8 cellular contexts compared by ENCODE assay signal in the genomic region with DNA sequence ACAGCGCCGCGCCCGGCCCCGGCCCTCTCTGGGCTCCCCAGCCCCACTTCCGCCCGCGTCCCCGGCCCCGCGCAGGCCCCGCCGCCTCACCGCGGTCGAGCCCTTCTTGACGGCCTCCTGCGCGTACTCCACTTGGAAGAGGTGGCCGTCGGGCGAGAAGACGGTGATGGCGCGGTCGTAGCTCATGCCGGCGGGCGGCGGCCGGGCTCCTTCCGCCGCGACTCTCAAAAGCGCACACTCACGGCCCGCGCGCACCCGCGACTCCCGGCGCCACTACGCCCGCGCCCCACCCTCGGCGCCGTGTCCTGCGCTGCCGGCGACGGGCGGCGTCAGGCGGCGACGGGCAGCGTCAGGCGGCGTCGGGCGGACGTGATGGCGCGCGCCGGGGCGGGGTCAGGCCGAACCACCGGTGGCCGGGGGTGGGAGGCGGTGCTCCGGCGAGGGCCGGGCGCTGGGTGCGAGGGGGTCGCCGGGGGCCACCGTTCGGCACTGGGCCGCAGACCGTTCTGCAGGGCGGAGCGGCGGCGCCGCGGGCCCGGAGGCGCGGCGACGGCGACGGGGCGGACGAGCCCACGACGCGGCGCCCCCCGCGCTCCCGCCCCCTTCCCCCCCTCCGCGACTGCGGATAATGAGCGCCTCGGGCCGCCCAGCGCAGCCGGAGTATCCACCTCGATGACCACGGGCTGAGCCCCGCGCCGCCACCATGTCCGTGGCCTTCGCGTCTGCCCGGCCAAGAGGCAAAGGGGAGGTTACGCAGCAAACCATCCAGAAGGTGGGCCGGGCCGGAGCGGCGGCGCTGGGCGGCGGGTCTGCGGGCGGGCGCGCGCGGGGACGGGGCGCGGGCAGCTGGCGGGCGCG. TPM values are rescaled to one million over a fixed set of nuclear protein-coding genes. Genes with fewer than 3 reads are reported as not detected.
DNase-seq lines count a peak whose midpoint lies in the region; ATAC-seq and TF ChIP-seq lines count a peak whose summit lies in the region.

PSMA7 (minus strand) TSS at position 277 of the 858 bp plus-strand sequence; CDS start at position 186, 91 bp downstream.
SS18L1 (plus strand) TSS at position 652 of the 858 bp plus-strand sequence; CDS start at position 704, 52 bp downstream.

- no peak for TF ChIP-seq CTCF in GM12865 (IDR thresholded peaks at IDR 0.05; ENCODE audit: insufficient read depth, low read depth, low read length, missing control alignments)
- no peak for TF ChIP-seq CTCF in HFFc6 (IDR thresholded peaks at IDR 0.05)

- H3K36me3 ChIP-seq in aorta (ENCODE audit: control insufficient read depth in 1 of 2, insufficient read depth in 2 of 2, low read length in 1 of 2), result peaks cover 0 to 8% of the 10 kb centered on the region in 2 donors

- DNase-seq in GM12865 (ENCODE audit: low read depth) (peak; percentile 95), HFFc6 (peak; percentile 66), NCI-H1048 (lab: John Stamatoyannopoulos, UW) (peak; percentile 67), T-helper 17 cell (peak; percentile 80 to 85 (median 80)), hepatic stellate cell (ENCODE audit: low spot score) (peak; percentile 91), retina (peak; percentile 87), aorta (peak; percentile 92 to 95)

- H3K9me3 ChIP-seq in T-helper 17 cell (ENCODE audit: control insufficient read depth, low read length, poor library complexity, severe bottlenecking) (no peaks in the 10 kb centered on the region), aorta (ENCODE audit: control insufficient read depth, low read length) (no peaks in the 10 kb centered on the region)

- H3K4me3 ChIP-seq in GM12865 (ENCODE audit: low read depth, low read length) (peak within 1 kb of the TSS; percentile 72), aorta (ENCODE audit: low read length in 2 of 2) (peak within 1 kb of the TSS; percentile 96 to 98)

- H3K4me1 Mint-ChIP-seq in HFFc6 (ENCODE audit: low read depth), result peaks cover 40% of the 10 kb centered on the region
- peaks cover 29% of the 10 kb centered on the region for H3K4me1 Mint-ChIP-seq in T-helper 17 cell

- peaks cover 4% of the 10 kb centered on the region for H3K27me3 Mint-ChIP-seq in HFFc6 (ENCODE audit: insufficient read depth)
- no peaks in the 10 kb centered on the region for H3K27me3 Mint-ChIP-seq in T-helper 17 cell

- H3K27ac ChIP-seq in angular gyrus (ENCODE audit: low read depth, low read length) (peak within 1 kb of the TSS; percentile 90), aorta (ENCODE audit: low read depth in 1 of 2, low read length in 2 of 2) (peak within 1 kb of the TSS; percentile 84 to 93)

- no peaks in the 10 kb centered on the region for H3K9me3 Mint-ChIP-seq in HFFc6

- peaks cover 28% of the 10 kb centered on the region for H3K36me3 Mint-ChIP-seq in HFFc6 (ENCODE audit: low read depth)
- H3K36me3 Mint-ChIP-seq in T-helper 17 cell (ENCODE audit: low read depth), result peaks cover 2% of the 10 kb centered on the region

- ATAC-seq in T-helper 17 cell, result peak; percentile 89
- peak; percentile 94 for ATAC-seq in aorta (ENCODE audit: low FRiP score)

- whole genome bisulfite sequencing in aorta, 2 donors, result 1% methylated on average over 81 to 143 of the region's 143 CpGs

- peak within 1 kb of the TSS; percentile 81 for H3K27ac Mint-ChIP-seq in HFFc6
- H3K27ac Mint-ChIP-seq in T-helper 17 cell, result peak within 1 kb of the TSS; percentile 93

- peak within 1 kb of the TSS; percentile 91 for H3K4me3 Mint-ChIP-seq in HFFc6
- peak within 1 kb of the TSS; percentile 89 for H3K4me3 Mint-ChIP-seq in T-helper 17 cell

- no peaks in the 10 kb centered on the region for H3K4me1 ChIP-seq in aorta (ENCODE audit: control insufficient read depth in 1 of 2, insufficient read depth in 2 of 2, low read length in 2 of 2)

- H3K27me3 ChIP-seq in aorta (ENCODE audit: control insufficient read depth in 1 of 2, insufficient read depth in 2 of 2, low read length in 1 of 2), result no peaks in the 10 kb centered on the region

- intact Hi-C loops in aorta (cut with DNase I), result loop anchor here in 1 of 2 donors (5.0 kb wide), 1 partner anchor 39 kb away; the partner anchor contains the start of gene MTG2

RNA-seq across cellular contexts. Expression of gene PSMA7, which starts in this region (rescaled TPM):
- 100 to 1,000 TPM; 296 to 357 (median 334) TPM for total RNA-seq in HFFc6 (2021; fragmentation: NEBNext Ultra II Directional; extraction: Animal tissue kit (Norgen Biotek cat#: 25700))
- 100 to 1,000 TPM; 144 to 158 TPM for total RNA-seq in T-helper 17 cell
- 100 to 1,000 TPM; 136 to 176 TPM for total RNA-seq in aorta
- polyA plus RNA-seq in aorta, result 100 to 1,000 TPM; 235 to 259 TPM

RNA-seq across cellular contexts. Expression of gene SS18L1, which starts in this region (rescaled TPM):
- total RNA-seq in HFFc6 (2021; fragmentation: NEBNext Ultra II Directional; extraction: Animal tissue kit (Norgen Biotek cat#: 25700)), result 1 to 10 TPM; 5.5 to 7.9 (median 5.9) TPM
- total RNA-seq in T-helper 17 cell (10 to 100 TPM; 13.1 to 16.0 TPM), aorta (10 to 100 TPM; 12.1 to 19.1 TPM)
- 10 to 100 TPM in 1 of 2 donors, 1 to 10 TPM in 1; 4.9 to 10.1 TPM for polyA plus RNA-seq in aorta

Comparison
In these comparisons a context has a peak if more than half of its experiments do, and no peak if none do; other contexts are left out.
1. Peak in every context shown above with its lines: DNase-seq, ATAC-seq, H3K4me3 ChIP-seq and H3K27ac ChIP-seq.